In genomic region chr19:29529646-29530548, GRCh38 we compare ENCODE assay signal across 20 cellular contexts. TPM values are rescaled to one million over a fixed set of nuclear protein-coding genes. Genes with fewer than 3 reads are reported as not detected.
DNase-seq lines count a peak whose midpoint lies in the region; ATAC-seq and TF ChIP-seq lines count a peak whose summit lies in the region.
"Had no signal": no experiment of that assay in that cellular context is flagged by ENCODE, and none has a peak within 500 bp of the region (broad histone marks: within the 10 kb centered on the region; RNA-seq: fewer than 3 reads in every experiment).

No MANE protein-coding gene starts in this region.

- peaks cover 4% of the 10 kb centered on the region for H3K27me3 ChIP-seq in CD4-positive, alpha-beta memory T cell (ENCODE audit: insufficient read depth, low read length)
- H3K27me3 ChIP-seq in GM23248 (replicated peaks; ENCODE audit: insufficient read depth): peaks cover 42% of the 10 kb centered on the region

- no peak for DNase-seq in CD4-positive, alpha-beta memory T cell
- peak; percentile 21 for DNase-seq in GM23248
- no peak for DNase-seq in NCI-H2107 (lab: John Stamatoyannopoulos, UW)
- DNase-seq in HUDEP-2 (lab: John Stamatoyannopoulos, UW; ENCODE audit: unreplicated experiment in 76 of 76): no peak
- DNase-seq: activated naive CD4-positive, alpha-beta T cell treated with anti-CD3 and anti-CD28 coated beads for 36 hours; COR-L47; foreskin keratinocyte; left cardiac atrium; NCI-H1436; NCI-H69; SJCRH30; stimulated activated CD4-positive, alpha-beta T cell treated with anti-CD3 and anti-CD28 coated beads, Interleukin-4, amount 100 ng/mL, for 1 hour; WERI-Rb-1 had no signal

- H3K36me3 ChIP-seq in CD4-positive, alpha-beta memory T cell (ENCODE audit: insufficient read depth, low read length): no peaks in the 10 kb centered on the region
- no peaks in the 10 kb centered on the region for H3K36me3 ChIP-seq in GM23248 (ENCODE audit: low read depth)
- H3K36me3 ChIP-seq: SJCRH30, WERI-Rb-1 had no signal

- no peaks in the 10 kb centered on the region for H3F3A ChIP-seq in GM23248 (ENCODE audit: insufficient read depth)

- H3K4me2 ChIP-seq in GM23248 (ENCODE audit: unreplicated experiment): no peak overlapping the region

- no peaks in the 10 kb centered on the region for H3K36me3 Mint-ChIP-seq in CD4-positive, alpha-beta memory T cell
- H3K36me3 Mint-ChIP-seq in nephron (ENCODE audit: low read depth): no peaks in the 10 kb centered on the region

- H3K9me3 ChIP-seq in CD4-positive, alpha-beta memory T cell (ENCODE audit: control insufficient read depth in 1 of 2, low read length in 2 of 2): no peaks in the 10 kb centered on the region
- no peaks in the 10 kb centered on the region for H3K9me3 ChIP-seq in GM23248 (ENCODE audit: low read depth)
- H3K9me3 ChIP-seq: SJCRH30 had no signal

- intact Hi-C loops in CD4-positive, alpha-beta memory T cell (cut with micrococcal nuclease): loop anchor here (5.0 kb wide), 1 partner anchor 162 kb away; no protein-coding TSS in a partner anchor

- no peak overlapping the region for H3K27ac Mint-ChIP-seq in CD4-positive, alpha-beta memory T cell
- no peak overlapping the region for H3K27ac Mint-ChIP-seq in nephron
- H3K27ac Mint-ChIP-seq: activated naive CD4-positive, alpha-beta T cell treated with anti-CD3 and anti-CD28 coated beads for 36 hours; dendritic cell treated with granulocyte-macrophage colony-stimulating factor and Interleukin-4, amounts not matched to agents 40 ng/mL and 50 ng/mL, for 4 days; IgD-negative memory B cell had no signal

- H3K4me1 ChIP-seq in CD4-positive, alpha-beta memory T cell (ENCODE audit: insufficient read depth, low read length): peaks cover 25% of the 10 kb centered on the region
- H3K4me1 ChIP-seq in GM23248 (ENCODE audit: insufficient read depth): no peaks in the 10 kb centered on the region
- H3K4me1 ChIP-seq: foreskin keratinocyte, SJCRH30 had no signal

- in situ Hi-C loops in GM23248 (cut with MboI): no loop called here

- H3K27ac ChIP-seq in CD4-positive, alpha-beta memory T cell (ENCODE audit: low read depth, low read length): no peak overlapping the region
- H3K27ac ChIP-seq in GM23248 (no peak overlapping the region), cingulate gyrus (ENCODE audit: low read depth, low read length) (peak overlapping the region; percentile 60)
- H3K27ac ChIP-seq: foreskin keratinocyte, SJCRH30, WERI-Rb-1 had no signal

- H3K4me3 ChIP-seq in CD4-positive, alpha-beta memory T cell (ENCODE audit: low read length in 2 of 2): no peak overlapping the region
- H3K4me3 ChIP-seq in GM23248: no peak overlapping the region
- H3K4me3 ChIP-seq: SJCRH30 had no signal

- peaks cover 4 to 24% (median 15%) of the 10 kb centered on the region in 4 donors for H3K4me1 Mint-ChIP-seq in CD4-positive, alpha-beta memory T cell
- H3K4me1 Mint-ChIP-seq in nephron: peaks cover 16% of the 10 kb centered on the region

- H3K79me2 ChIP-seq in GM23248 (ENCODE audit: insufficient read depth): no peaks in the 10 kb centered on the region

- H4K20me1 ChIP-seq in GM23248 (ENCODE audit: insufficient read depth): no peaks in the 10 kb centered on the region

- H3K9me3 Mint-ChIP-seq in CD4-positive, alpha-beta memory T cell: peaks cover 0 to 6% (median 0%) of the 10 kb centered on the region in 8 donors
- H3K9me3 Mint-ChIP-seq in nephron: no peaks in the 10 kb centered on the region
- H3K9me3 Mint-ChIP-seq: activated naive CD4-positive, alpha-beta T cell treated with anti-CD3 and anti-CD28 coated beads for 36 hours; dendritic cell treated with granulocyte-macrophage colony-stimulating factor and Interleukin-4, amounts not matched to agents 40 ng/mL and 50 ng/mL, for 4 days; IgD-negative memory B cell had no signal

- H3K4me3 Mint-ChIP-seq in CD4-positive, alpha-beta memory T cell: peak overlapping the region in 6 of 8 donors; percentile 21 to 66 (median 49)
- H3K4me3 Mint-ChIP-seq in nephron: peak overlapping the region; percentile 68 to 84 (median 69)
- H3K4me3 Mint-ChIP-seq: activated naive CD4-positive, alpha-beta T cell treated with anti-CD3 and anti-CD28 coated beads for 36 hours; dendritic cell treated with granulocyte-macrophage colony-stimulating factor and Interleukin-4, amounts not matched to agents 40 ng/mL and 50 ng/mL, for 4 days had no signal

- H3K27me3 Mint-ChIP-seq in CD4-positive, alpha-beta memory T cell: peaks cover 32 to 39% of the 10 kb centered on the region in 2 donors
- H3K27me3 Mint-ChIP-seq in nephron (ENCODE audit: low read depth): peaks cover 91% of the 10 kb centered on the region

- POLR2A ChIA-PET in CD4-positive, alpha-beta memory T cell (lab: Charles Lee; ENCODE audit: partially characterized antibody): no interaction called here

- 4 to 8% methylated on average over 69 of the region's 100 CpGs for WGBS in GM23248 (ENCODE audit: low coverage in 1 of 2, low lambda C conversion rate in 2 of 2, missing lambda C conversion rate in 2 of 2), 2 experiments

- CTCF ChIA-PET in CD4-positive, alpha-beta memory T cell (lab: Charles Lee; ENCODE audit: partially characterized antibody): no interaction called here

- H2AFZ ChIP-seq in GM23248: no peak overlapping the region

- H3K9ac ChIP-seq in GM23248: no peak overlapping the region

- no peaks in the 10 kb centered on the region for H3K9me2 ChIP-seq in GM23248 (ENCODE audit: insufficient read depth)

- TF ChIP-seq CTCF in nephron (IDR thresholded peaks at IDR 0.05; ENCODE audit: unreplicated experiment in 3 of 3): no peak

- no peak for ATAC-seq in HG03565 (IDR thresholded peaks at IDR 0.05; ENCODE audit: unreplicated experiment)
- no peak for ATAC-seq in GM21360 (IDR thresholded peaks at IDR 0.05; ENCODE audit: unreplicated experiment)
- ATAC-seq: foreskin keratinocyte, left cardiac atrium had no signal

RNA-seq across cellular contexts. Expression of gene VSTM2B, which starts 4.1 kb away (rescaled TPM):
- not detected for total RNA-seq in CD4-positive, alpha-beta memory T cell
- not detected for polyA plus RNA-seq in CD4-positive, alpha-beta memory T cell
- not detected in 2 replicates for total RNA-seq in GM23248 (2014; rRNA removed; shearing (Covaris generic))
- polyA plus RNA-seq in GM23248 (2016; fragmentation: Nextera tagmentation; extraction: Ambion mirVana): not detected in 2 replicates
- total RNA-seq: activated naive CD4-positive, alpha-beta T cell treated with anti-CD3 and anti-CD28 coated beads for 36 hours; foreskin keratinocyte; left cardiac atrium; osteocyte; SJCRH30 had no signal
- polyA plus RNA-seq: foreskin keratinocyte, IgD-negative memory B cell had no signal
